ENCODE assay signal across 27 cellular contexts in the genomic region with DNA sequence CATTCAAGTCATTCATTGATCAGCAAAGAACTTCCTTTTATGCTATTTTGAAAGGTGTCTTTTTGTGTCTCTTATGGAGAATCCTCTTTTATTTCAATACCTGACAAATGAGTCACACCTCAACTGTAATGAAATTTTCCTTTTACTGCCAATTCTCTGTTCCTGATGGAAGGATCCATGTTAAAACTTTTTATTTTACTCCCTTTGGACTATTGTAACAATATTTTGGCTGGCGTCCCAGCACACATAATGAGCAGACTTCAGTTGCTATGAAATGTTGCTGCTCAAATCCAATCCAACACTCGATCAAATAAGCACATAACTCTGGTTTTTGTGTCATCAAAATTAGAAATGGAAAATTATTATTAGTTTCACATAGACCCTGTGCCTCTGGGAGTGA. TPM values are rescaled to one million over a fixed set of nuclear protein-coding genes. Genes with fewer than 3 reads are reported as not detected.
DNase-seq lines count a peak whose midpoint lies in the region; ATAC-seq and TF ChIP-seq lines count a peak whose summit lies in the region.
"Had no signal": no experiment of that assay in that cellular context is flagged by ENCODE, and none has a peak within 500 bp of the region (broad histone marks: within the 10 kb centered on the region; RNA-seq: fewer than 3 reads in every experiment).

No MANE protein-coding gene starts in this region.

- DNase-seq in M059J (ENCODE audit: low read depth) (peak; percentile 1), astrocyte of the cerebellum (ENCODE audit: low read depth) (peak; percentile 9), left ventricle myocardium superior (peak; percentile 21), stromal cell of bone marrow (ENCODE audit: low read depth) (peak; percentile 42)
- DNase-seq in stimulated activated CD4-positive, alpha-beta T cell treated with anti-CD3 and anti-CD28 coated beads, Interleukin-15, amount 100 ng/mL, for 24 hours = no peak
- DNase-seq: activated CD4-positive, CD25-positive, alpha-beta regulatory T cell treated with anti-CD3 and anti-CD28 coated beads, Interleukin-2, amount 50 U/mL, for 72 hours; activated CD8-positive, alpha-beta T cell treated with anti-CD3 and anti-CD28 coated beads, Interleukin-2, amount 10 ng/mL, durations not matched to agents 7 days and 5 days; activated effector memory CD4-positive, alpha-beta T cell treated with anti-CD3 and anti-CD28 coated beads, Interleukin-2, amount 50 U/mL, for 16 hours; activated naive CD8-positive, alpha-beta T cell treated with anti-CD3 and anti-CD28 coated beads, Interleukin-2, amount 50 U/mL, for 24 hours; activated T-cell treated with anti-CD3 and anti-CD28 coated beads for 4 hours; CD4-positive, alpha-beta memory T cell; DMS53; GOT3; kidney glomerular epithelial cell; mesendoderm; naive thymus-derived CD4-positive, alpha-beta T cell; NCI-H146; NCI-H2171 treated with DMSO at 0.1 percent for 48 hours; NCI-H524 treated with DMSO at 0.1 percent for 48 hours; stimulated activated CD4-positive, alpha-beta T cell treated with anti-CD3 and anti-CD28 coated beads, Interleukin-4, amount 100 ng/mL, for 24 hours; stimulated activated naive CD4-positive, alpha-beta T cell; thyroid gland had no signal

- ATAC-seq in left ventricle myocardium superior (peak; percentile 34), GM21447 (IDR thresholded peaks at IDR 0.05; ENCODE audit: unreplicated experiment) (no peak), HG03354 (IDR thresholded peaks at IDR 0.05; ENCODE audit: poor library complexity, severe bottlenecking, unreplicated experiment) (no peak)
- ATAC-seq: activated CD8-positive, alpha-beta T cell treated with anti-CD3 and anti-CD28 coated beads, Interleukin-2, amount 10 ng/mL, durations not matched to agents 7 days and 5 days; activated naive CD8-positive, alpha-beta T cell treated with anti-CD3 and anti-CD28 coated beads, Interleukin-2, amount 50 U/mL, for 24 hours; K562; naive thymus-derived CD4-positive, alpha-beta T cell had no signal

- in situ Hi-C loops in astrocyte of the cerebellum (cut with HindIII; ENCODE audit: low sequenced_read_pairs) = no loop called here

- intact Hi-C loops in left ventricle myocardium superior (cut with micrococcal nuclease) = no loop called here

- no peak for TF ChIP-seq CTCF in astrocyte of the cerebellum (IDR thresholded peaks at IDR 0.05; ENCODE audit: low read depth, low read length, missing control alignments)

- H3K4me3 ChIP-seq in astrocyte of the cerebellum (ENCODE audit: low read depth, low read length) = no peak overlapping the region
- H3K4me3 ChIP-seq: K562, thyroid gland had no signal

RNA-seq across cellular contexts. Expression of gene SLC15A5, which starts 21.9 kb away (rescaled TPM):
- total RNA-seq in M059J (2014; rRNA removed; shearing (Covaris generic)) = not detected in 2 replicates
- not detected for total RNA-seq in left ventricle myocardium superior
- total RNA-seq: activated CD8-positive, alpha-beta T cell treated with anti-CD3 and anti-CD28 coated beads, Interleukin-2, amount 10 ng/mL, durations not matched to agents 7 days and 5 days; CD4-positive, alpha-beta memory T cell; K562; naive thymus-derived CD4-positive, alpha-beta T cell; osteoblast; T-helper 1 cell treated with Interleukin-12 subunit alpha and Interleukin-12 subunit beta and Interleukin-4 antibody, amounts not matched to agents 30 ng/mL and 1 ng/mL, for 36 hours; thyroid gland had no signal

RNA-seq across cellular contexts. Expression of gene MGST1, which starts 48.0 kb away (rescaled TPM):
- total RNA-seq in M059J (2014; rRNA removed; shearing (Covaris generic)) = 59.1 and 70.4 TPM in 2 replicates
- total RNA-seq in left ventricle myocardium superior = 23.4 TPM
- total RNA-seq: activated CD8-positive, alpha-beta T cell treated with anti-CD3 and anti-CD28 coated beads, Interleukin-2, amount 10 ng/mL, durations not matched to agents 7 days and 5 days had no signal
